In genomic region chr3:134090031-134090430, GRCh38 we compare ENCODE assay signal across 22 cellular contexts.
DNase-seq lines count a peak whose midpoint lies in the region; ATAC-seq and TF ChIP-seq lines count a peak whose summit lies in the region.
"Had no signal": no experiment of that assay in that cellular context is flagged by ENCODE, and none has a peak within 500 bp of the region (broad histone marks: within the 10 kb centered on the region; RNA-seq: fewer than 3 reads in every experiment).

No MANE protein-coding gene starts in this region.

- TF ChIP-seq POLR2A in erythroblast (IDR thresholded peaks at IDR 0.05; ENCODE audit: low read length) = no peak

- H3K4me3 ChIP-seq in cardiac fibroblast (replicated peaks in 1 of 2; ENCODE audit: low read depth in 2 of 2, low read length in 2 of 2) = no peak overlapping the region
- H3K4me3 ChIP-seq: SK-N-MC had no signal

- no peak for ATAC-seq in GM18907 (IDR thresholded peaks at IDR 0.05; ENCODE audit: unreplicated experiment)
- ATAC-seq: CD8-positive, alpha-beta T cell had no signal

- DNase-seq in EH (ENCODE audit: low read depth) (peak; percentile 62), NCI-H226 (peak; percentile 33), cardiac fibroblast (ENCODE audit: low read depth in 2 of 2) (peak; percentile 46 to 54), iris pigment epithelial cell (ENCODE audit: low read depth) (peak; percentile 66), NCI-H526 (lab: John Stamatoyannopoulos, UW) (no peak), anterior cingulate cortex (lab: John Stamatoyannopoulos, UW) (no peak), erythroblast (lab: John Stamatoyannopoulos, UW) (no peak)
- DNase-seq: Caco-2; CD8-positive, alpha-beta T cell; DMS79; GF-D8; H7; MM.1S; NCI-H1048; NCI-H1417; NCI-H1694 treated with DMSO at 0.1 percent for 48 hours; NCI-H2081; NCI-H2227 treated with DMSO at 0.1 percent for 48 hours; NCI-H524 treated with DMSO at 0.1 percent for 48 hours; SHP77 treated with DMSO at 0.1 percent for 48 hours had no signal

- no peak for TF ChIP-seq CTCF in cardiac fibroblast (IDR thresholded peaks at IDR 0.05; ENCODE audit: low read depth, low read length)

Comparison
In these comparisons a context has a peak if more than half of its experiments do, and no peak if none do; other contexts are left out.
1. DNase-seq: peak in EH (single experiment), NCI-H226 (single experiment), cardiac fibroblast (2 of 2) and iris pigment epithelial cell (single experiment); none in NCI-H526 (0 of 2), anterior cingulate cortex (0 of 58) and erythroblast (0 of 2).